Comparison of ENCODE assay signal across 36 cellular contexts in genomic region chr2:126535408-126535807, GRCh38.
"Had no signal": no experiment of that assay in that cellular context is flagged by ENCODE, and none has a peak within 500 bp of the region (broad histone marks: within the 10 kb centered on the region; RNA-seq: fewer than 3 reads in every experiment).

No MANE protein-coding gene starts in this region.

- H3K27me3 ChIP-seq: adrenal gland, body of pancreas, brain microvascular endothelial cell, cardiac muscle cell had no signal

- H3K27ac ChIP-seq: adrenal gland, body of pancreas, brain microvascular endothelial cell, cardiac muscle cell, VCaP had no signal

- H3K36me3 ChIP-seq: adrenal gland, brain microvascular endothelial cell, cardiac muscle cell had no signal

- H3K4me1 Mint-ChIP-seq: activated B cell treated with CpG ODN at 0.5 μM for 24 hours; activated T-helper 17 cell treated with anti-CD3 and anti-CD28 coated beads, Interleukin-2, amount 50 U/mL, for 72 hours had no signal

- H3K9me3 ChIP-seq: adrenal gland, body of pancreas had no signal

- H3K4me3 Mint-ChIP-seq: activated B cell treated with CpG ODN at 0.5 μM for 24 hours; activated CD4-positive, alpha-beta memory T cell treated with anti-CD3 and anti-CD28 coated beads for 36 hours; activated CD8-positive, alpha-beta T cell treated with anti-CD3 and anti-CD28 coated beads for 36 hours; activated naive CD4-positive, alpha-beta T cell treated with anti-CD3 and anti-CD28 coated beads for 36 hours; activated naive CD8-positive, alpha-beta T cell treated with anti-CD3 and anti-CD28 coated beads for 36 hours; activated T-cell treated with anti-CD3 and anti-CD28 coated beads, Interleukin-2, amount 50 U/mL, for 4 hours; activated T-cell treated with anti-CD3 and anti-CD28 coated beads, Interleukin-2, amount 50 U/mL, for 72 hours; activated T-helper 1 cell treated with anti-CD3 and anti-CD28 coated beads, Interleukin-12 subunit alpha, Interleukin-12 subunit beta, Interleukin-2, Interleukin-4 antibody, amounts not matched to agents 30 ng/mL and 10 ng/mL and 1 ng/mL, durations not matched to agents 14 hours and 24 hours and 36 hours; activated T-helper 17 cell treated with anti-CD3 and anti-CD28 coated beads, Interleukin-2, amount 50 U/mL, for 72 hours; central memory CD8-positive, alpha-beta T cell; T-helper 1 cell treated with Interleukin-12 subunit alpha and Interleukin-12 subunit beta and Interleukin-4 antibody, amounts not matched to agents 30 μg/mL and 1 μg/mL, for 36 hours; T-helper 2 cell treated with Interferon-gamma antibody and Interleukin-4, amounts not matched to agents 5 μg/mL and 100 μg/mL, for 36 hours had no signal

- H3K9me3 Mint-ChIP-seq: activated B cell treated with CpG ODN at 0.5 μM for 24 hours; activated CD4-positive, alpha-beta memory T cell treated with anti-CD3 and anti-CD28 coated beads for 36 hours; activated CD8-positive, alpha-beta T cell treated with anti-CD3 and anti-CD28 coated beads for 36 hours; activated T-helper 1 cell treated with anti-CD3 and anti-CD28 coated beads, Interleukin-12 subunit alpha, Interleukin-12 subunit beta, Interleukin-2, Interleukin-4 antibody, amounts not matched to agents 30 ng/mL and 10 ng/mL and 1 ng/mL, durations not matched to agents 14 hours and 24 hours and 36 hours; central memory CD8-positive, alpha-beta T cell; T-helper 2 cell treated with Interferon-gamma antibody and Interleukin-4, amounts not matched to agents 5 μg/mL and 100 μg/mL, for 36 hours had no signal

- H3K4me3 ChIP-seq: adrenal gland, body of pancreas, cardiac muscle cell had no signal

- H3K27ac Mint-ChIP-seq: activated B cell treated with CpG ODN at 0.5 μM for 24 hours; activated CD4-positive, alpha-beta memory T cell treated with anti-CD3 and anti-CD28 coated beads for 36 hours; activated CD8-positive, alpha-beta T cell treated with anti-CD3 and anti-CD28 coated beads for 36 hours; activated naive CD4-positive, alpha-beta T cell treated with anti-CD3 and anti-CD28 coated beads for 36 hours; activated naive CD4-positive, alpha-beta T cell treated with anti-CD3 and anti-CD28 coated beads, Interleukin-2, amount 50 U/mL, for 72 hours; activated naive CD8-positive, alpha-beta T cell treated with anti-CD3 and anti-CD28 coated beads for 36 hours; activated T-helper 1 cell treated with anti-CD3 and anti-CD28 coated beads, Interleukin-12 subunit alpha, Interleukin-12 subunit beta, Interleukin-2, Interleukin-4 antibody, amounts not matched to agents 30 ng/mL and 10 ng/mL and 1 ng/mL, durations not matched to agents 14 hours and 24 hours and 36 hours; activated T-helper 17 cell treated with anti-CD3 and anti-CD28 coated beads, Interleukin-2, amount 50 U/mL, for 72 hours; T-helper 1 cell treated with Interleukin-12 subunit alpha and Interleukin-12 subunit beta and Interleukin-4 antibody, amounts not matched to agents 30 μg/mL and 1 μg/mL, for 36 hours; T-helper 2 cell treated with Interferon-gamma antibody and Interleukin-4, amounts not matched to agents 5 μg/mL and 100 μg/mL, for 36 hours had no signal

- DNase-seq: activated B cell treated with CpG ODN at 0.5 μM for 24 hours; activated CD4-positive, alpha-beta memory T cell treated with anti-CD3 and anti-CD28 coated beads for 36 hours; activated CD4-positive, alpha-beta T cell treated with anti-CD3 and anti-CD28 coated beads for 48 hours; activated CD4-positive, alpha-beta T cell treated with anti-CD3 and anti-CD28 coated beads, Interleukin-2, amount 50 U/mL, for 1 hour; activated CD4-positive, alpha-beta T cell treated with anti-CD3 and anti-CD28 coated beads, Interleukin-2, amount 50 U/mL, for 4 hours; activated CD4-positive, CD25-positive, alpha-beta regulatory T cell treated with anti-CD3 and anti-CD28 coated beads, Interleukin-2, amount 50 U/mL, for 72 hours; activated CD8-positive, alpha-beta memory T cell treated with anti-CD3 and anti-CD28 coated beads, Interleukin-2, amount 50 U/mL, for 4 hours; activated CD8-positive, alpha-beta T cell treated with anti-CD3 and anti-CD28 coated beads for 36 hours; activated effector memory CD4-positive, alpha-beta T cell treated with anti-CD3 and anti-CD28 coated beads, Interleukin-2, amount 50 U/mL, for 16 hours; activated gamma-delta T cell treated with Interleukin-2 at 50 U/mL for 16 hours; activated naive CD4-positive, alpha-beta T cell; activated naive CD4-positive, alpha-beta T cell treated with anti-CD3 and anti-CD28 coated beads for 36 hours; activated naive CD4-positive, alpha-beta T cell treated with anti-CD3 and anti-CD28 coated beads, Interleukin-2, amount 50 U/mL, for 16 hours; activated naive CD8-positive, alpha-beta T cell treated with anti-CD3 and anti-CD28 coated beads for 36 hours; activated T-cell treated with anti-CD3 and anti-CD28 coated beads for 4 hours; activated T-cell treated with anti-CD3 and anti-CD28 coated beads, Interleukin-2, amount 50 U/mL, for 1 hour; activated T-cell treated with anti-CD3 and anti-CD28 coated beads, Interleukin-2, amount 50 U/mL, for 4 hours; activated T-cell treated with anti-CD3 and anti-CD28 coated beads, Interleukin-2, amount 50 U/mL, for 72 hours; adrenal gland; amniotic stem cell; aorta; body of pancreas; brain microvascular endothelial cell; caudate nucleus; cerebellar nuclear complex; T-helper 1 cell; T-helper 2 cell; T-helper 9 cell had no signal

- H3K36me3 Mint-ChIP-seq: activated CD4-positive, alpha-beta memory T cell treated with anti-CD3 and anti-CD28 coated beads for 36 hours; activated naive CD8-positive, alpha-beta T cell treated with anti-CD3 and anti-CD28 coated beads for 36 hours had no signal

- H3K4me1 ChIP-seq: adrenal gland, body of pancreas had no signal
